In the genomic region with DNA sequence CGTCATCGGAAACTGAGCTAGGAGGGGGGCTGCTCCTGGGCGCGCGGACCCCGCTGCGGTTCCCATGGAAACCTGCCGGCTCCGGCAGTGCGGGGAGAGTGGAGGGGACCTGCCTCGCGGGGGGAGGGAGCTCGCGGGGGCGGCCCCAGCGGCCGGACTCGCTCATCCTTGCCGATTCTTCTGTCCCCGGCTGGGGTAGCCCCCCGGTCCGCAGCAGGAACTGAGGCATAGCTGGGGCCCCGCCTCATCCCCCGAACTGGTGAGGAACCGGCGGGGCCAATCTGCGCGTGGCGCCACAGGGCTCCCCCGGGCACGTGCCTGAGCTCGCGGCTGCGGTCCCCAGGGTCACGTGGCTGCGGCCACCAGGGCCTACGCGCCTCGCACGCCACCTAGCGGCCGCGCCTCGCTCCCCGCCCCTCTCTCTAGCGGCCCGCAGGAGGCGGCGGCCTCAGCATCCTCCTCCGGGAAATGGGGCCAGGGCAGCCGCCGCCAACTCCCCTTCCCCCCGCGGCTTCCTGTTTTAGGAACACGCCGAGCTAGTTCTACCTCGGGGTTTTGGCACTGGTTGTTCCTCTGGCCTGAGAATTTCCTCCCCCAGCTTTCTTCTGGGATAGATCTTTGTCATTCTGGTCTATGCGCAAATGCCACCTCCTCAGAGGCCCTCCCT, we compare ENCODE assay signal across 1 cellular context.
A peak's percentile ranks its signal among the peaks of the same experiment; 100 is the strongest.
TF ChIP-seq lines count a peak whose summit lies in the region.

No MANE protein-coding gene starts in this region.

TF ChIP-seq in K562, 482 proteins besides CTCF, POLR2A, EP300 and RAD21 (continued from another document and continues in another):
- TF ChIP-seq, protein P1, sequence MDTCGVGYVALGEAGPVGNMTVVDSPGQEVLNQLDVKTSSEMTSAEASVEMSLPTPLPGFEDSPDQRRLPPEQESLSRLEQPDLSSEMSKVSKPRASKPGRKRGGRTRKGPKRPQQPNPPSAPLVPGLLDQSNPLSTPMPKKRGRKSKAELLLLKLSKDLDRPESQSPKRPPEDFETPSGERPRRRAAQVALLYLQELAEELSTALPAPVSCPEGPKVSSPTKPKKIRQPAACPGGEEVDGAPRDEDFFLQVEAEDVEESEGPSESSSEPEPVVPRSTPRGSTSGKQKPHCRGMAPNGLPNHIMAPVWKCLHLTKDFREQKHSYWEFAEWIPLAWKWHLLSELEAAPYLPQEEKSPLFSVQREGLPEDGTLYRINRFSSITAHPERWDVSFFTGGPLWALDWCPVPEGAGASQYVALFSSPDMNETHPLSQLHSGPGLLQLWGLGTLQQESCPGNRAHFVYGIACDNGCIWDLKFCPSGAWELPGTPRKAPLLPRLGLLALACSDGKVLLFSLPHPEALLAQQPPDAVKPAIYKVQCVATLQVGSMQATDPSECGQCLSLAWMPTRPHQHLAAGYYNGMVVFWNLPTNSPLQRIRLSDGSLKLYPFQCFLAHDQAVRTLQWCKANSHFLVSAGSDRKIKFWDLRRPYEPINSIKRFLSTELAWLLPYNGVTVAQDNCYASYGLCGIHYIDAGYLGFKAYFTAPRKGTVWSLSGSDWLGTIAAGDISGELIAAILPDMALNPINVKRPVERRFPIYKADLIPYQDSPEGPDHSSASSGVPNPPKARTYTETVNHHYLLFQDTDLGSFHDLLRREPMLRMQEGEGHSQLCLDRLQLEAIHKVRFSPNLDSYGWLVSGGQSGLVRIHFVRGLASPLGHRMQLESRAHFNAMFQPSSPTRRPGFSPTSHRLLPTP (IDR thresholded peaks at IDR 0.05; ENCODE audit: borderline replicate concordance, extremely low read depth, insufficient read length): no peak
- TF ChIP-seq, protein P2, sequence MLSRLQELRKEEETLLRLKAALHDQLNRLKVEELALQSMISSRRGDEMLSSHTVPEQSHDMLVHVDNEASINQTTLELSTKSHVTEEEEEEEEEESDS (CRISPR knock-in tag; IDR thresholded peaks at IDR 0.05): no peak
- TF ChIP-seq ZNF707 (CRISPR knock-in tag; conservative IDR thresholded peaks at IDR 0.05) (no peak), JUNB (CRISPR knock-in tag; conservative IDR thresholded peaks at IDR 0.05) (no peak), NFXL1 (CRISPR knock-in tag; IDR thresholded peaks at IDR 0.05) (no peak), C11orf30 (IDR thresholded peaks at IDR 0.05; ENCODE audit: low read depth) (no peak), ZNF146 (CRISPR knock-in tag; IDR thresholded peaks at IDR 0.05; ENCODE audit: unreplicated experiment) (no peak), MAZ (CRISPR knock-in tag; conservative IDR thresholded peaks at IDR 0.05 in 1 of 2, IDR thresholded peaks at IDR 0.05 in 1 of 2) (peak; percentile 95 to 96), KAT8 (IDR thresholded peaks at IDR 0.05; ENCODE audit: low read depth) (no peak), BACH1 (tag; IDR thresholded peaks at IDR 0.05) (no peak), EP400 (IDR thresholded peaks at IDR 0.05) (peak; percentile 90), CHD2 (IDR thresholded peaks at IDR 0.05; ENCODE audit: low read depth, low read length) (peak; percentile 28; the same call in 1 of the 2 replicates), ZNF830 (CRISPR knock-in tag; IDR thresholded peaks at IDR 0.05) (0 out of 2 replicates have a peak, but pooled peaks have one; percentile 55), TOE1 (IDR thresholded peaks at IDR 0.05; ENCODE audit: borderline replicate concordance) (peak; percentile 90), TOE1 (CRISPR knock-in tag; IDR thresholded peaks at IDR 0.05; ENCODE audit: borderline replicate concordance, low read depth) (peak; percentile 97), ZZZ3 (IDR thresholded peaks at IDR 0.05) (no peak), FOXJ3 (CRISPR knock-in tag; IDR thresholded peaks at IDR 0.05) (no peak), NFE2L1 (tag; IDR thresholded peaks at IDR 0.05; ENCODE audit: borderline replicate concordance, low read depth) (no peak), DACH1 (IDR thresholded peaks at IDR 0.05; ENCODE audit: partially characterized antibody) (no peak), STAG1 (CRISPR knock-in tag; IDR thresholded peaks at IDR 0.05; ENCODE audit: borderline replicate concordance) (peak; percentile 96), FOS (IDR thresholded peaks at IDR 0.05; ENCODE audit: extremely low read depth, insufficient read length) (no peak)
- TF ChIP-seq, protein P3, sequence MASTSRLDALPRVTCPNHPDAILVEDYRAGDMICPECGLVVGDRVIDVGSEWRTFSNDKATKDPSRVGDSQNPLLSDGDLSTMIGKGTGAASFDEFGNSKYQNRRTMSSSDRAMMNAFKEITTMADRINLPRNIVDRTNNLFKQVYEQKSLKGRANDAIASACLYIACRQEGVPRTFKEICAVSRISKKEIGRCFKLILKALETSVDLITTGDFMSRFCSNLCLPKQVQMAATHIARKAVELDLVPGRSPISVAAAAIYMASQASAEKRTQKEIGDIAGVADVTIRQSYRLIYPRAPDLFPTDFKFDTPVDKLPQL (IDR thresholded peaks at IDR 0.05; ENCODE audit: extremely low read depth, insufficient read length): no peak
- TF ChIP-seq, protein P4, sequence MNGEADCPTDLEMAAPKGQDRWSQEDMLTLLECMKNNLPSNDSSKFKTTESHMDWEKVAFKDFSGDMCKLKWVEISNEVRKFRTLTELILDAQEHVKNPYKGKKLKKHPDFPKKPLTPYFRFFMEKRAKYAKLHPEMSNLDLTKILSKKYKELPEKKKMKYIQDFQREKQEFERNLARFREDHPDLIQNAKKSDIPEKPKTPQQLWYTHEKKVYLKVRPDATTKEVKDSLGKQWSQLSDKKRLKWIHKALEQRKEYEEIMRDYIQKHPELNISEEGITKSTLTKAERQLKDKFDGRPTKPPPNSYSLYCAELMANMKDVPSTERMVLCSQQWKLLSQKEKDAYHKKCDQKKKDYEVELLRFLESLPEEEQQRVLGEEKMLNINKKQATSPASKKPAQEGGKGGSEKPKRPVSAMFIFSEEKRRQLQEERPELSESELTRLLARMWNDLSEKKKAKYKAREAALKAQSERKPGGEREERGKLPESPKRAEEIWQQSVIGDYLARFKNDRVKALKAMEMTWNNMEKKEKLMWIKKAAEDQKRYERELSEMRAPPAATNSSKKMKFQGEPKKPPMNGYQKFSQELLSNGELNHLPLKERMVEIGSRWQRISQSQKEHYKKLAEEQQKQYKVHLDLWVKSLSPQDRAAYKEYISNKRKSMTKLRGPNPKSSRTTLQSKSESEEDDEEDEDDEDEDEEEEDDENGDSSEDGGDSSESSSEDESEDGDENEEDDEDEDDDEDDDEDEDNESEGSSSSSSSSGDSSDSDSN (IDR thresholded peaks at IDR 0.05; ENCODE audit: borderline replicate concordance in 1 of 2, low read depth in 2 of 2, low read length in 2 of 2): no peak
- TF ChIP-seq, protein P5, sequence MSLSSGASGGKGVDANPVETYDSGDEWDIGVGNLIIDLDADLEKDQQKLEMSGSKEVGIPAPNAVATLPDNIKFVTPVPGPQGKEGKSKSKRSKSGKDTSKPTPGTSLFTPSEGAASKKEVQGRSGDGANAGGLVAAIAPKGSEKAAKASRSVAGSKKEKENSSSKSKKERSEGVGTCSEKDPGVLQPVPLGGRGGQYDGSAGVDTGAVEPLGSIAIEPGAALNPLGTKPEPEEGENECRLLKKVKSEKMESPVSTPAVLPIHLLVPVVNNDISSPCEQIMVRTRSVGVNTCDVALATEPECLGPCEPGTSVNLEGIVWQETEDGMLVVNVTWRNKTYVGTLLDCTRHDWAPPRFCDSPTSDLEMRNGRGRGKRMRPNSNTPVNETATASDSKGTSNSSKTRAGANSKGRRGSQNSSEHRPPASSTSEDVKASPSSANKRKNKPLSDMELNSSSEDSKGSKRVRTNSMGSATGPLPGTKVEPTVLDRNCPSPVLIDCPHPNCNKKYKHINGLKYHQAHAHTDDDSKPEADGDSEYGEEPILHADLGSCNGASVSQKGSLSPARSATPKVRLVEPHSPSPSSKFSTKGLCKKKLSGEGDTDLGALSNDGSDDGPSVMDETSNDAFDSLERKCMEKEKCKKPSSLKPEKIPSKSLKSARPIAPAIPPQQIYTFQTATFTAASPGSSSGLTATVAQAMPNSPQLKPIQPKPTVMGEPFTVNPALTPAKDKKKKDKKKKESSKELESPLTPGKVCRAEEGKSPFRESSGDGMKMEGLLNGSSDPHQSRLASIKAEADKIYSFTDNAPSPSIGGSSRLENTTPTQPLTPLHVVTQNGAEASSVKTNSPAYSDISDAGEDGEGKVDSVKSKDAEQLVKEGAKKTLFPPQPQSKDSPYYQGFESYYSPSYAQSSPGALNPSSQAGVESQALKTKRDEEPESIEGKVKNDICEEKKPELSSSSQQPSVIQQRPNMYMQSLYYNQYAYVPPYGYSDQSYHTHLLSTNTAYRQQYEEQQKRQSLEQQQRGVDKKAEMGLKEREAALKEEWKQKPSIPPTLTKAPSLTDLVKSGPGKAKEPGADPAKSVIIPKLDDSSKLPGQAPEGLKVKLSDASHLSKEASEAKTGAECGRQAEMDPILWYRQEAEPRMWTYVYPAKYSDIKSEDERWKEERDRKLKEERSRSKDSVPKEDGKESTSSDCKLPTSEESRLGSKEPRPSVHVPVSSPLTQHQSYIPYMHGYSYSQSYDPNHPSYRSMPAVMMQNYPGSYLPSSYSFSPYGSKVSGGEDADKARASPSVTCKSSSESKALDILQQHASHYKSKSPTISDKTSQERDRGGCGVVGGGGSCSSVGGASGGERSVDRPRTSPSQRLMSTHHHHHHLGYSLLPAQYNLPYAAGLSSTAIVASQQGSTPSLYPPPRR (CRISPR knock-in tag; IDR thresholded peaks at IDR 0.05; ENCODE audit: borderline replicate concordance): peak; percentile 98
- TF ChIP-seq, protein P6, sequence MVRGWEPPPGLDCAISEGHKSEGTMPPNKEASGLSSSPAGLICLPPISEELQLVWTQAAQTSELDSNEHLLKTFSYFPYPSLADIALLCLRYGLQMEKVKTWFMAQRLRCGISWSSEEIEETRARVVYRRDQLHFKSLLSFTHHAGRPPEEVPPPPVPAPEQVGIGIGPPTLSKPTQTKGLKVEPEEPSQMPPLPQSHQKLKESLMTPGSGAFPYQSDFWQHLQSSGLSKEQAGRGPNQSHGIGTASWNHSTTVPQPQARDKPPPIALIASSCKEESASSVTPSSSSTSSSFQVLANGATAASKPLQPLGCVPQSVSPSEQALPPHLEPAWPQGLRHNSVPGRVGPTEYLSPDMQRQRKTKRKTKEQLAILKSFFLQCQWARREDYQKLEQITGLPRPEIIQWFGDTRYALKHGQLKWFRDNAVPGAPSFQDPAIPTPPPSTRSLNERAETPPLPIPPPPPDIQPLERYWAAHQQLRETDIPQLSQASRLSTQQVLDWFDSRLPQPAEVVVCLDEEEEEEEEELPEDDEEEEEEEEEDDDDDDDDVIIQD (CRISPR knock-in tag; IDR thresholded peaks at IDR 0.05): no peak
- TF ChIP-seq, protein P7, sequence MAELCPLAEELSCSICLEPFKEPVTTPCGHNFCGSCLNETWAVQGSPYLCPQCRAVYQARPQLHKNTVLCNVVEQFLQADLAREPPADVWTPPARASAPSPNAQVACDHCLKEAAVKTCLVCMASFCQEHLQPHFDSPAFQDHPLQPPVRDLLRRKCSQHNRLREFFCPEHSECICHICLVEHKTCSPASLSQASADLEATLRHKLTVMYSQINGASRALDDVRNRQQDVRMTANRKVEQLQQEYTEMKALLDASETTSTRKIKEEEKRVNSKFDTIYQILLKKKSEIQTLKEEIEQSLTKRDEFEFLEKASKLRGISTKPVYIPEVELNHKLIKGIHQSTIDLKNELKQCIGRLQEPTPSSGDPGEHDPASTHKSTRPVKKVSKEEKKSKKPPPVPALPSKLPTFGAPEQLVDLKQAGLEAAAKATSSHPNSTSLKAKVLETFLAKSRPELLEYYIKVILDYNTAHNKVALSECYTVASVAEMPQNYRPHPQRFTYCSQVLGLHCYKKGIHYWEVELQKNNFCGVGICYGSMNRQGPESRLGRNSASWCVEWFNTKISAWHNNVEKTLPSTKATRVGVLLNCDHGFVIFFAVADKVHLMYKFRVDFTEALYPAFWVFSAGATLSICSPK (IDR thresholded peaks at IDR 0.05; ENCODE audit: borderline replicate concordance): no peak
- TF ChIP-seq, protein P8, sequence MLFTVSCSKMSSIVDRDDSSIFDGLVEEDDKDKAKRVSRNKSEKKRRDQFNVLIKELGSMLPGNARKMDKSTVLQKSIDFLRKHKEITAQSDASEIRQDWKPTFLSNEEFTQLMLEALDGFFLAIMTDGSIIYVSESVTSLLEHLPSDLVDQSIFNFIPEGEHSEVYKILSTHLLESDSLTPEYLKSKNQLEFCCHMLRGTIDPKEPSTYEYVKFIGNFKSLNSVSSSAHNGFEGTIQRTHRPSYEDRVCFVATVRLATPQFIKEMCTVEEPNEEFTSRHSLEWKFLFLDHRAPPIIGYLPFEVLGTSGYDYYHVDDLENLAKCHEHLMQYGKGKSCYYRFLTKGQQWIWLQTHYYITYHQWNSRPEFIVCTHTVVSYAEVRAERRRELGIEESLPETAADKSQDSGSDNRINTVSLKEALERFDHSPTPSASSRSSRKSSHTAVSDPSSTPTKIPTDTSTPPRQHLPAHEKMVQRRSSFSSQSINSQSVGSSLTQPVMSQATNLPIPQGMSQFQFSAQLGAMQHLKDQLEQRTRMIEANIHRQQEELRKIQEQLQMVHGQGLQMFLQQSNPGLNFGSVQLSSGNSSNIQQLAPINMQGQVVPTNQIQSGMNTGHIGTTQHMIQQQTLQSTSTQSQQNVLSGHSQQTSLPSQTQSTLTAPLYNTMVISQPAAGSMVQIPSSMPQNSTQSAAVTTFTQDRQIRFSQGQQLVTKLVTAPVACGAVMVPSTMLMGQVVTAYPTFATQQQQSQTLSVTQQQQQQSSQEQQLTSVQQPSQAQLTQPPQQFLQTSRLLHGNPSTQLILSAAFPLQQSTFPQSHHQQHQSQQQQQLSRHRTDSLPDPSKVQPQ (CRISPR knock-in tag; IDR thresholded peaks at IDR 0.05; ENCODE audit: borderline replicate concordance): peak; percentile 97
- TF ChIP-seq, protein P9, sequence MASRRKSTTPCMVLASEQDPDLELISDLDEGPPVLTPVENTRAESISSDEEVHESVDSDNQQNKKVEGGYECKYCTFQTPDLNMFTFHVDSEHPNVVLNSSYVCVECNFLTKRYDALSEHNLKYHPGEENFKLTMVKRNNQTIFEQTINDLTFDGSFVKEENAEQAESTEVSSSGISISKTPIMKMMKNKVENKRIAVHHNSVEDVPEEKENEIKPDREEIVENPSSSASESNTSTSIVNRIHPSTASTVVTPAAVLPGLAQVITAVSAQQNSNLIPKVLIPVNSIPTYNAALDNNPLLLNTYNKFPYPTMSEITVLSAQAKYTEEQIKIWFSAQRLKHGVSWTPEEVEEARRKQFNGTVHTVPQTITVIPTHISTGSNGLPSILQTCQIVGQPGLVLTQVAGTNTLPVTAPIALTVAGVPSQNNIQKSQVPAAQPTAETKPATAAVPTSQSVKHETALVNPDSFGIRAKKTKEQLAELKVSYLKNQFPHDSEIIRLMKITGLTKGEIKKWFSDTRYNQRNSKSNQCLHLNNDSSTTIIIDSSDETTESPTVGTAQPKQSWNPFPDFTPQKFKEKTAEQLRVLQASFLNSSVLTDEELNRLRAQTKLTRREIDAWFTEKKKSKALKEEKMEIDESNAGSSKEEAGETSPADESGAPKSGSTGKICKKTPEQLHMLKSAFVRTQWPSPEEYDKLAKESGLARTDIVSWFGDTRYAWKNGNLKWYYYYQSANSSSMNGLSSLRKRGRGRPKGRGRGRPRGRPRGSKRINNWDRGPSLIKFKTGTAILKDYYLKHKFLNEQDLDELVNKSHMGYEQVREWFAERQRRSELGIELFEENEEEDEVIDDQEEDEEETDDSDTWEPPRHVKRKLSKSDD (conservative IDR thresholded peaks at IDR 0.05; ENCODE audit: low read length): no peak
